8 cellular contexts compared by ENCODE assay signal in genomic region chr12:26122681-26123481, GRCh38. TPM values are rescaled to one million over a fixed set of nuclear protein-coding genes. Genes with fewer than 3 reads are reported as not detected.
DNase-seq lines count a peak whose midpoint lies in the region; ATAC-seq and TF ChIP-seq lines count a peak whose summit lies in the region.

No MANE protein-coding gene starts in this region.

- H3K4me1 ChIP-seq in body of pancreas (peaks cover 33% of the 10 kb centered on the region), iPS DF 6.9 (ENCODE audit: control insufficient read depth, insufficient read depth, low read length) (no peaks in the 10 kb centered on the region)

- TF ChIP-seq POLR2A in body of pancreas (IDR thresholded peaks at IDR 0.05) = peak; percentile 50 to 63 (median 60)

- H3K36me3 ChIP-seq in body of pancreas (replicated peaks in 1 of 2; ENCODE audit: insufficient read depth in 1 of 2, low read depth in 2 of 2) = no peaks in the 10 kb centered on the region
- no peaks in the 10 kb centered on the region for H3K36me3 ChIP-seq in iPS DF 6.9 (ENCODE audit: control insufficient read depth, insufficient read depth, low read length)

- 0% methylated on average over 22 to 69 of the region's 69 CpGs for WGBS in body of pancreas, 2 donors
- no CpG with 5 or more reads among the region's 69 CpGs for WGBS in iPS DF 6.9 (ENCODE audit: insufficient coverage, insufficient read length)

- peak in 6 of 7 experiments; percentile 3 to 53 (median 42) for TF ChIP-seq CTCF in body of pancreas (IDR thresholded peaks at IDR 0.05)

- H3K4me3 ChIP-seq in body of pancreas (peak overlapping the region; percentile 24 to 31), iPS DF 6.9 (ENCODE audit: low read length) (peak overlapping the region; percentile 28; the same call in 1 of the 2 replicates)

- ATAC-seq in HG02571 (IDR thresholded peaks at IDR 0.05; ENCODE audit: unreplicated experiment) = peak; percentile 18
- peak; percentile 7 for ATAC-seq in body of pancreas
- ATAC-seq in HG03565 (IDR thresholded peaks at IDR 0.05; ENCODE audit: unreplicated experiment) = no peak

- intact Hi-C loops in body of pancreas (cut with DNase I) = no loop called here

- DNase-seq in EH (ENCODE audit: low read depth) (peak; percentile 72), RKO (ENCODE audit: low spot score) (peak; percentile 60), body of pancreas (peak; percentile 63 to 75 (median 69)), iPS DF 6.9 (ENCODE audit: low read depth, low spot score) (no peak), renal cortical epithelial cell (ENCODE audit: low read depth) (peak; percentile 54), NCI-H345 treated with DMSO at 0.1 percent for 48 hours (lab: John Stamatoyannopoulos, UW; ENCODE audit: unreplicated experiment) (no peak)

- no peaks in the 10 kb centered on the region for H3K9me3 ChIP-seq in body of pancreas
- H3K9me3 ChIP-seq in iPS DF 6.9 (ENCODE audit: control insufficient read depth, insufficient read depth, low read length) = no peaks in the 10 kb centered on the region

- H3K27me3 ChIP-seq in body of pancreas (no peaks in the 10 kb centered on the region), iPS DF 6.9 (ENCODE audit: control insufficient read depth, insufficient read depth, low read length) (peaks cover 43% of the 10 kb centered on the region)

- H3K27ac ChIP-seq in body of pancreas = peak overlapping the region; percentile 75 to 99 (median 94)
- H3K27ac ChIP-seq in iPS DF 6.9 (ENCODE audit: low read length) = no peak overlapping the region

RNA-seq across cellular contexts. Expression of gene BHLHE41, which starts 2.0 kb away (rescaled TPM):
- total RNA-seq in body of pancreas (1 to 10 TPM; 2.6 to 4.6 TPM), renal cortical epithelial cell (6.1 and 16.0 TPM in 2 replicates)

Comparison
In these comparisons a context has a peak if more than half of its experiments do, and no peak if none do; other contexts are left out.
1. DNase-seq: peak in EH (single experiment), RKO (single experiment), body of pancreas (4 of 4) and renal cortical epithelial cell (single experiment); none in iPS DF 6.9 (single experiment) and NCI-H345 treated with DMSO at 0.1 percent for 48 hours (single experiment).